In genomic region chr2:112584134-112584890, GRCh38 we compare ENCODE assay signal across 8 cellular contexts. TPM values are rescaled to one million over a fixed set of nuclear protein-coding genes. Genes with fewer than 3 reads are reported as not detected.
A peak's percentile ranks its signal among the peaks of the same experiment; 100 is the strongest.
DNase-seq lines count a peak whose midpoint lies in the region; ATAC-seq, FAIRE-seq and TF ChIP-seq lines count a peak whose summit lies in the region.

Gene CHCHD5, plus strand, starts transcription at chr2:112584609. Its CDS starts 39 bp downstream, at chr2:112584648.

- H3K9me3 ChIP-seq in kidney (ENCODE audit: control insufficient read depth in 1 of 2, low read length in 2 of 2), result no peaks in the 10 kb centered on the region

- peaks cover 2 to 14% of the 10 kb centered on the region in 2 donors for H3K36me3 ChIP-seq in kidney (ENCODE audit: control insufficient read depth in 1 of 2, insufficient read depth in 2 of 2, low read length in 2 of 2)

- peak; percentile 56 for FAIRE-seq in kidney (lab: Jason Lieb, UNC)

- intact Hi-C loops in kidney (cut with DNase I), result no loop called here

- H3K4me1 ChIP-seq in kidney (ENCODE audit: control insufficient read depth in 1 of 2, insufficient read depth in 1 of 2, low read depth in 1 of 2, low read length in 2 of 2), result peaks cover 11 to 19% of the 10 kb centered on the region in 2 donors

- DNase-seq in AG10803 (ENCODE audit: low read depth) (peak; percentile 97), NCI-H510A (lab: John Stamatoyannopoulos, UW) (peak; percentile 89), cerebellum (ENCODE audit: low spot score) (peak; percentile 92), kidney (peak; percentile 99)
- DNase-seq in activated CD4-positive, alpha-beta T cell treated with anti-CD3 and anti-CD28 coated beads for 24 hours (ENCODE audit: low read depth in 2 of 2), result peak; percentile 82 to 85
- DNase-seq in stimulated activated CD4-positive, alpha-beta T cell treated with anti-CD3 and anti-CD28 coated beads, Interleukin-15, amount 100 ng/mL, for 1 hour (ENCODE audit: low read depth in 1 of 2, low spot score in 1 of 2), result peak; percentile 80 to 84

- peak; percentile 82 for ATAC-seq in GM19043 (IDR thresholded peaks at IDR 0.05; ENCODE audit: low read depth, unreplicated experiment)
- ATAC-seq in HG03354 (IDR thresholded peaks at IDR 0.05; ENCODE audit: poor library complexity, severe bottlenecking, unreplicated experiment), result peak; percentile 88

- peak within 1 kb of the TSS; percentile 71 to 89 for H3K9ac ChIP-seq in kidney (ENCODE audit: low read length in 2 of 2)

- H3K4me3 ChIP-seq in AG10803 (ENCODE audit: low read length), result peak within 1 kb of the TSS; percentile 92
- peak within 1 kb of the TSS; percentile 93 to 97 for H3K4me3 ChIP-seq in kidney (ENCODE audit: low read length in 2 of 2)

- TF ChIP-seq CTCF in AG10803 (conservative IDR thresholded peaks at IDR 0.05; ENCODE audit: low read length), result no peak; the same call in 1 of the 2 replicates
- TF ChIP-seq CTCF in kidney (IDR thresholded peaks at IDR 0.05; ENCODE audit: borderline replicate concordance, extremely low read depth, insufficient read depth), result peak; percentile 5

- H3K27ac ChIP-seq in kidney (ENCODE audit: low read depth in 2 of 2, low read length in 2 of 2), result peak within 1 kb of the TSS; percentile 61 to 97

RNA-seq across cellular contexts. Expression of gene CHCHD5, which starts in this region (rescaled TPM):
- total RNA-seq in cerebellum (7.4 TPM), kidney (39.6 TPM)
- polyA plus RNA-seq in kidney (ENCODE audit: insufficient read depth, low read depth, low replicate concordance), result 104 TPM

Comparison
In these comparisons a context has a peak if more than half of its experiments do, and no peak if none do; other contexts are left out.
1. Peak in every context shown above with its lines: DNase-seq, ATAC-seq, H3K4me3 ChIP-seq and H3K27ac ChIP-seq.